In the genomic region with DNA sequence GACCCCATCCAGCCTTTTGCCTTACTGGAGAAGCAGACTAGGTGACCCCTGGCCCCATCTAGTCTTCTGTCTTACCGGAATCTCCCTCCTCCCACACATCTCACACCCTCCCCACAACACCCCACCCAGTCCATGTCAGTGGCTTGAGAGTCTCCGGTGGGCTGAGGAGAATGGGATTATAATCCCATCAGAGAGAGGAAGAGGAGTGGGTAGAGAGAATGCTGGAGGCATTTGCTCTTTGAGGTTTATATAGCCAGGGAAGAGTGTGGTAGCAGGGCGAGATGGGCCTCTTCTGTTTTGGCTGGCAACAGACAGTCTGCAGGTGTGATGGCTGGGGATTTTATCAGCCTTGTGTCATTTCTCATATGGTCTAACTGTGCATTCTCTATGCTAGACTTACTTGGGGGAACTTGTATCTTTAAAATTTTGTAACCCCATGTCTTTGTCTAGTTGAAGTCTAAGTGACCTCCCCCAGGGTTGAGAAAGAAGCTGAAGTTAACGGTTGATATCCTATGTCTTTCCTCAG, we compare ENCODE assay signal across 11 cellular contexts. TPM values are rescaled to one million over a fixed set of nuclear protein-coding genes. Genes with fewer than 3 reads are reported as not detected.
DNase-seq lines count a peak whose midpoint lies in the region; ATAC-seq and TF ChIP-seq lines count a peak whose summit lies in the region.
"Had no signal": no experiment of that assay in that cellular context is flagged by ENCODE, and none has a peak within 500 bp of the region (broad histone marks: within the 10 kb centered on the region; RNA-seq: fewer than 3 reads in every experiment).

No MANE protein-coding gene starts in this region.

- H3K4me1 ChIP-seq in gastroesophageal sphincter, result no peaks in the 10 kb centered on the region

- no peaks in the 10 kb centered on the region for H3K27me3 ChIP-seq in gastroesophageal sphincter

- intact Hi-C loops in CD14-positive monocyte (cut with micrococcal nuclease), result no loop called here
- intact Hi-C loops in activated T-helper 1 cell treated with anti-CD3 and anti-CD28 coated beads, Interleukin-12 subunit alpha, Interleukin-12 subunit beta, Interleukin-2, Interleukin-4 antibody, amounts not matched to agents 30 ng/mL and 10 ng/mL and 1 ng/mL, durations not matched to agents 14 hours and 24 hours and 36 hours (cut with micrococcal nuclease), result no loop called here

- no peak overlapping the region for H3K4me3 Mint-ChIP-seq in CD14-positive monocyte
- no peak overlapping the region for H3K4me3 Mint-ChIP-seq in activated T-helper 1 cell treated with anti-CD3 and anti-CD28 coated beads, Interleukin-12 subunit alpha, Interleukin-12 subunit beta, Interleukin-2, Interleukin-4 antibody, amounts not matched to agents 30 ng/mL and 10 ng/mL and 1 ng/mL, durations not matched to agents 14 hours and 24 hours and 36 hours

- 37 to 62% methylated on average over 2 to 3 of the region's 4 CpGs for WGBS in gastroesophageal sphincter (ENCODE audit: low coverage in 1 of 2), 2 donors

- TF ChIP-seq CTCF in CD14-positive monocyte (IDR thresholded peaks at IDR 0.05) (no peak), GM20000 (IDR thresholded peaks at IDR 0.05; ENCODE audit: extremely low read depth, missing control alignments) (no peak), gastroesophageal sphincter (IDR thresholded peaks at IDR 0.05) (no peak)

- H3K36me3 ChIP-seq in gastroesophageal sphincter, result no peaks in the 10 kb centered on the region

- H3K4me3 ChIP-seq in gastroesophageal sphincter, result no peak overlapping the region

- H3K4me1 Mint-ChIP-seq in CD14-positive monocyte, result peaks cover 73% of the 10 kb centered on the region
- peaks cover 73% of the 10 kb centered on the region for H3K4me1 Mint-ChIP-seq in activated T-helper 1 cell treated with anti-CD3 and anti-CD28 coated beads, Interleukin-12 subunit alpha, Interleukin-12 subunit beta, Interleukin-2, Interleukin-4 antibody, amounts not matched to agents 30 ng/mL and 10 ng/mL and 1 ng/mL, durations not matched to agents 14 hours and 24 hours and 36 hours (ENCODE audit: low read depth)

- peak overlapping the region; percentile 18 to 88 (median 69) for H3K27ac Mint-ChIP-seq in CD14-positive monocyte
- peak overlapping the region; percentile 79 for H3K27ac Mint-ChIP-seq in activated T-helper 1 cell treated with anti-CD3 and anti-CD28 coated beads, Interleukin-12 subunit alpha, Interleukin-12 subunit beta, Interleukin-2, Interleukin-4 antibody, amounts not matched to agents 30 ng/mL and 10 ng/mL and 1 ng/mL, durations not matched to agents 14 hours and 24 hours and 36 hours

- no peaks in the 10 kb centered on the region for H3K9me3 ChIP-seq in gastroesophageal sphincter

- peaks cover 32 to 36% of the 10 kb centered on the region in 2 donors for H3K36me3 Mint-ChIP-seq in CD14-positive monocyte
- H3K36me3 Mint-ChIP-seq in activated T-helper 1 cell treated with anti-CD3 and anti-CD28 coated beads, Interleukin-12 subunit alpha, Interleukin-12 subunit beta, Interleukin-2, Interleukin-4 antibody, amounts not matched to agents 30 ng/mL and 10 ng/mL and 1 ng/mL, durations not matched to agents 14 hours and 24 hours and 36 hours (ENCODE audit: low read depth), result peaks cover 48% of the 10 kb centered on the region

- peaks cover 0 to 3% (median 0%) of the 10 kb centered on the region in 7 donors for H3K9me3 Mint-ChIP-seq in CD14-positive monocyte
- H3K9me3 Mint-ChIP-seq in activated T-helper 1 cell treated with anti-CD3 and anti-CD28 coated beads, Interleukin-12 subunit alpha, Interleukin-12 subunit beta, Interleukin-2, Interleukin-4 antibody, amounts not matched to agents 30 ng/mL and 10 ng/mL and 1 ng/mL, durations not matched to agents 14 hours and 24 hours and 36 hours, result no peaks in the 10 kb centered on the region

- peaks cover 0 to 2% (median 0%) of the 10 kb centered on the region in 3 donors for H3K27me3 Mint-ChIP-seq in CD14-positive monocyte (ENCODE audit: low read depth in 3 of 3)
- H3K27me3 Mint-ChIP-seq in activated T-helper 1 cell treated with anti-CD3 and anti-CD28 coated beads, Interleukin-12 subunit alpha, Interleukin-12 subunit beta, Interleukin-2, Interleukin-4 antibody, amounts not matched to agents 30 ng/mL and 10 ng/mL and 1 ng/mL, durations not matched to agents 14 hours and 24 hours and 36 hours (ENCODE audit: insufficient read depth), result no peaks in the 10 kb centered on the region

- no peak overlapping the region for H3K27ac ChIP-seq in gastroesophageal sphincter

- TF ChIP-seq POLR2A in gastroesophageal sphincter (IDR thresholded peaks at IDR 0.05), result no peak

- no peak for TF ChIP-seq EP300 in gastroesophageal sphincter (IDR thresholded peaks at IDR 0.05)

- ATAC-seq in HG03439 (IDR thresholded peaks at IDR 0.05; ENCODE audit: unreplicated experiment) (peak; percentile 65), gastroesophageal sphincter (no peak)

- no peak for DNase-seq in CD14-positive monocyte (ENCODE audit: low spot score)
- peak; percentile 53 for DNase-seq in GM20000 (ENCODE audit: low spot score)
- DNase-seq in activated T-helper 1 cell treated with anti-CD3 and anti-CD28 coated beads, Interleukin-12 subunit alpha, Interleukin-12 subunit beta, Interleukin-2, Interleukin-4 antibody, amounts not matched to agents 30 ng/mL and 10 ng/mL and 1 ng/mL, durations not matched to agents 14 hours and 24 hours and 36 hours (ENCODE audit: low spot score), result no peak
- no peak for DNase-seq in DMS53 (lab: John Stamatoyannopoulos, UW)
- no peak for DNase-seq in HCEC 1CT
- DNase-seq in SHP77 (lab: John Stamatoyannopoulos, UW), result no peak
- DNase-seq: hippocampal formation; NCI-H82; stimulated activated CD4-positive, alpha-beta T cell treated with anti-CD3 and anti-CD28 coated beads, Interleukin-12 subunit alpha, Interleukin-12 subunit beta, amount 100 ng/mL, for 4 hours had no signal

RNA-seq across cellular contexts. Expression of gene GRAMD1B, which starts 50.3 kb away (rescaled TPM):
- polyA plus RNA-seq in CD14-positive monocyte, result 1 to 10 TPM; 3.2 to 3.3 TPM
- total RNA-seq in activated T-helper 1 cell treated with anti-CD3 and anti-CD28 coated beads, Interleukin-12 subunit alpha, Interleukin-12 subunit beta, Interleukin-2, Interleukin-4 antibody, amounts not matched to agents 30 ng/mL and 10 ng/mL and 1 ng/mL, durations not matched to agents 14 hours and 24 hours and 36 hours, result 154 and 155 TPM in 2 replicates
- 1 to 10 TPM; 1.8 to 4.0 (median 3.0) TPM for total RNA-seq in gastroesophageal sphincter

Comparison
In these comparisons a context has a peak if more than half of its experiments do, and no peak if none do; other contexts are left out.
1. RNA of gene GRAMD1B, which starts 50.3 kb away (total RNA-seq): 154 to 155 TPM in activated T-helper 1 cell treated with anti-CD3 and anti-CD28 coated beads, Interleukin-12 subunit alpha, Interleukin-12 subunit beta, Interleukin-2, Interleukin-4 antibody, amounts not matched to agents 30 ng/mL and 10 ng/mL and 1 ng/mL, durations not matched to agents 14 hours and 24 hours and 36 hours; 1.8 to 4.0 TPM in gastroesophageal sphincter; every median in the first group is over 10 times any median in the second.